27 cellular contexts compared by ENCODE assay signal in genomic region chr16:63744077-63744874, GRCh38.
"Had no signal": no experiment of that assay in that cellular context is flagged by ENCODE, and none has a peak within 500 bp of the region (broad histone marks: within the 10 kb centered on the region; RNA-seq: fewer than 3 reads in every experiment).

No MANE protein-coding gene starts in this region.

- H3K4me1 ChIP-seq: right lobe of liver, transverse colon, vagina had no signal

- H3K9me3 ChIP-seq: neutrophil, ovary, right lobe of liver, transverse colon, vagina had no signal

- H3K27me3 Mint-ChIP-seq: activated B cell treated with CpG ODN at 0.5 μM for 24 hours; activated CD4-positive, alpha-beta T cell treated with anti-CD3 and anti-CD28 coated beads for 36 hours; dendritic cell treated with granulocyte-macrophage colony-stimulating factor and Interleukin-4, amounts not matched to agents 40 ng/mL and 50 ng/mL, for 4 days; naive thymus-derived CD4-positive, alpha-beta T cell; stimulated activated naive B cell treated with anti-CD40 and anti-IgM and Interleukin-4, amounts not matched to agents 10 μg/mL and 1 μg/mL and 100 μg/mL, for 72 hours had no signal

- H3K9me3 Mint-ChIP-seq: dendritic cell treated with granulocyte-macrophage colony-stimulating factor and Interleukin-4, amounts not matched to agents 40 ng/mL and 50 ng/mL, for 4 days had no signal

- H3K36me3 ChIP-seq: cardiac muscle cell, neutrophil, ovary, right lobe of liver, transverse colon, vagina had no signal

- H3K4me1 Mint-ChIP-seq: activated B cell treated with CpG ODN at 0.5 μM for 24 hours; activated CD4-positive, alpha-beta T cell treated with anti-CD3 and anti-CD28 coated beads for 36 hours; naive thymus-derived CD4-positive, alpha-beta T cell; stimulated activated naive B cell treated with anti-CD40 and anti-IgM and Interleukin-4, amounts not matched to agents 10 μg/mL and 1 μg/mL and 100 μg/mL, for 72 hours had no signal

- H3K27ac ChIP-seq: cardiac muscle cell, neutrophil, ovary, right lobe of liver, skin epidermis, transverse colon, vagina had no signal

- H3K27ac Mint-ChIP-seq: activated B cell treated with CpG ODN at 0.5 μM for 24 hours; activated CD4-positive, alpha-beta T cell treated with anti-CD3 and anti-CD28 coated beads for 36 hours; activated naive CD4-positive, alpha-beta T cell treated with anti-CD3 and anti-CD28 coated beads for 36 hours; dendritic cell treated with granulocyte-macrophage colony-stimulating factor and Interleukin-4, amounts not matched to agents 40 ng/mL and 50 ng/mL, for 4 days; naive thymus-derived CD4-positive, alpha-beta T cell; stimulated activated naive B cell treated with anti-CD40 and anti-IgM and Interleukin-4, amounts not matched to agents 10 μg/mL and 1 μg/mL and 100 μg/mL, for 72 hours had no signal

- FAIRE-seq: endometrium, islet of Langerhans had no signal

- DNase-seq: activated B cell treated with CpG ODN at 0.5 μM for 24 hours; activated CD4-positive, alpha-beta T cell treated with anti-CD3 and anti-CD28 coated beads for 36 hours; activated CD4-positive, alpha-beta T cell treated with anti-CD3 and anti-CD28 coated beads, Interleukin-2, amount 50 U/mL, for 48 hours; activated CD8-positive, alpha-beta memory T cell treated with anti-CD3 and anti-CD28 coated beads, Interleukin-2, amount 50 U/mL, for 48 hours; activated naive CD4-positive, alpha-beta T cell treated with anti-CD3 and anti-CD28 coated beads for 36 hours; activated T-cell treated with anti-CD3 and anti-CD28 coated beads, Interleukin-2, amount 50 U/mL, for 48 hours; amygdala; effector CD4-positive, alpha-beta T cell; foreskin fibroblast; glutamatergic neuron; left colon; naive thymus-derived CD4-positive, alpha-beta T cell; ovary; right lobe of liver; stimulated activated CD4-positive, alpha-beta T cell treated with anti-CD3 and anti-CD28 coated beads, Interleukin-2, amount 100 ng/mL, for 24 hours; stimulated activated naive B cell treated with anti-CD40 and anti-IgM and Interleukin-4, amounts not matched to agents 10 μg/mL and 1 μg/mL and 100 μg/mL, for 72 hours; T-helper 1 cell; T-helper 9 cell; transverse colon had no signal

- H3K27me3 ChIP-seq: cardiac muscle cell, neutrophil, ovary, right lobe of liver, transverse colon, vagina had no signal

- ATAC-seq: activated CD4-positive, alpha-beta T cell treated with anti-CD3 and anti-CD28 coated beads for 36 hours; left colon; naive thymus-derived CD4-positive, alpha-beta T cell; stimulated activated naive B cell treated with anti-CD40 and anti-IgM and Interleukin-4, amounts not matched to agents 10 μg/mL and 1 μg/mL and 100 μg/mL, for 72 hours had no signal

- H3K4me3 Mint-ChIP-seq: activated B cell treated with CpG ODN at 0.5 μM for 24 hours; activated CD4-positive, alpha-beta T cell treated with anti-CD3 and anti-CD28 coated beads for 36 hours; activated naive CD4-positive, alpha-beta T cell treated with anti-CD3 and anti-CD28 coated beads for 36 hours; dendritic cell treated with granulocyte-macrophage colony-stimulating factor and Interleukin-4, amounts not matched to agents 40 ng/mL and 50 ng/mL, for 4 days; naive thymus-derived CD4-positive, alpha-beta T cell; stimulated activated naive B cell treated with anti-CD40 and anti-IgM and Interleukin-4, amounts not matched to agents 10 μg/mL and 1 μg/mL and 100 μg/mL, for 72 hours had no signal

- H3K36me3 Mint-ChIP-seq: stimulated activated naive B cell treated with anti-CD40 and anti-IgM and Interleukin-4, amounts not matched to agents 10 μg/mL and 1 μg/mL and 100 μg/mL, for 72 hours had no signal

- H3K4me3 ChIP-seq: cardiac muscle cell, lung, ovary, right lobe of liver, skin epidermis, transverse colon, vagina had no signal
